ENCODE assay signal across 1 cellular context in the genomic region with DNA sequence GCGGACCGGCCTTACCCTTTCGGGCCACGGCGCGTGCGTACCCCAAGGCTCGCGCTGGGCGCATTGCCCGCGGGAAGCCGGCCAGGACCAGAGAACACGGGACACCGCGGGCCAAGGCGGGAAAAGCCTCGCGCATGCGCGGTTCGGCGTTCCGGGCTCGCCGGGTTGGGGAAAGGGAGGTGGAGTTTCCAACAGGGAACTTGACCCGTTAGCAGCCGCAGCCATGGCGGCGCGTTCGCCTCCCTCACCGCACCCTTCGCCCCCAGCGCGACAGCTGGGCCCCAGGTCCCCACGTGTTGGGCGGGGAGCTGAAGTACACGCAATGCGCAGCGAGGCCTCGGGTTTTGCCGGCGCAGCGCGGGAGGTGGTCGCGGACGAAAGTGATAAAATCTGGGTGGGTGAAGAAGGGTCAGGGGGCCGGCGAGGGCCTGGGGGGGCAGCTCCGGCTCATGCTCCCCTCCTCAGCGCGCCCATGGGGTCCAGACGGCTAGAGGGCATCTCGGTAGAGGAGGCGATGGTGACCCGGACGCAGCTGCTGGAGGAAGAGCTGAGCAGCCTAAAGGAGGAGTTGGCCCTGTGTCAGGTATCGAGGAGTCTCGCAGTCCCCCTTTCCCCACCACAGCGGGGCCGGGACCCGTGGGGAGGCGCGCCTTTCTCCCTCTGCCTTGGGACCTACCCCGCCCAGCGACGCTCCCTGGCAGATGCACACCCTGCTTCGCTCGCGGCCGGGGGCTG.
TF ChIP-seq lines count a peak whose summit lies in the region.

A gene with protein sequence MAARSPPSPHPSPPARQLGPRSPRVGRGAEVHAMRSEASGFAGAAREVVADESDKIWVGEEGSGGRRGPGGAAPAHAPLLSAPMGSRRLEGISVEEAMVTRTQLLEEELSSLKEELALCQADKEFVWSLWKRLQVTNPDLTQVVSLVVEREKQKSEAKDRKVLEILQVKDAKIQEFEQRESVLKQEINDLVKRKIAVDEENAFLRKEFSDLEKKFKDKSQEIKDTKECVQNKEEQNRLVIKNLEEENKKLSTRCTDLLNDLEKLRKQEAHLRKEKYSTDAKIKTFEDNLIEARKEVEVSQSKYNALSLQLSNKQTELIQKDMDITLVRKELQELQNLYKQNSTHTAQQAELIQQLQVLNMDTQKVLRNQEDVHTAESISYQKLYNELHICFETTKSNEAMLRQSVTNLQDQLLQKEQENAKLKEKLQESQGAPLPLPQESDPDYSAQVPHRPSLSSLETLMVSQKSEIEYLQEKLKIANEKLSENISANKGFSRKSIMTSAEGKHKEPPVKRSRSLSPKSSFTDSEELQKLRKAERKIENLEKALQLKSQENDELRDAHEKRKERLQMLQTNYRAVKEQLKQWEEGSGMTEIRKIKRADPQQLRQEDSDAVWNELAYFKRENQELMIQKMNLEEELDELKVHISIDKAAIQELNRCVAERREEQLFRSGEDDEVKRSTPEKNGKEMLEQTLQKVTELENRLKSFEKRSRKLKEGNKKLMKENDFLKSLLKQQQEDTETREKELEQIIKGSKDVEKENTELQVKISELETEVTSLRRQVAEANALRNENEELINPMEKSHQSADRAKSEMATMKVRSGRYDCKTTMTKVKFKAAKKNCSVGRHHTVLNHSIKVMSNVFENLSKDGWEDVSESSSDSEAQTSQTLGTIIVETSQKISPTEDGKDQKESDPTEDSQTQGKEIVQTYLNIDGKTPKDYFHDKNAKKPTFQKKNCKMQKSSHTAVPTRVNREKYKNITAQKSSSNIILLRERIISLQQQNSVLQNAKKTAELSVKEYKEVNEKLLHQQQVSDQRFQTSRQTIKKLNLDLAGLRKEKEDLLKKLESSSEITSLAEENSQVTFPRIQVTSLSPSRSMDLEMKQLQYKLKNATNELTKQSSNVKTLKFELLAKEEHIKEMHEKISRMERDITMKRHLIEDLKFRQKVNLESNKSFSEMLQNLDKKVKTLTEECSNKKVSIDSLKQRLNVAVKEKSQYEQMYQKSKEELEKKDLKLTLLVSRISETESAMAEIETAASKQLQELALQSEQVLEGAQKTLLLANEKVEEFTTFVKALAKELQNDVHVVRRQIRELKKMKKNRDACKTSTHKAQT (N-terminal part only) (plus strand): TSS at position 198 of the 735 bp plus-strand sequence. CDS start 26 bp downstream, at position 224.

TF ChIP-seq in WTC11, 78 proteins besides CTCF, POLR2A, EP300 and RAD21 (continued from another document and continues in another):
- TF ChIP-seq, protein P1, sequence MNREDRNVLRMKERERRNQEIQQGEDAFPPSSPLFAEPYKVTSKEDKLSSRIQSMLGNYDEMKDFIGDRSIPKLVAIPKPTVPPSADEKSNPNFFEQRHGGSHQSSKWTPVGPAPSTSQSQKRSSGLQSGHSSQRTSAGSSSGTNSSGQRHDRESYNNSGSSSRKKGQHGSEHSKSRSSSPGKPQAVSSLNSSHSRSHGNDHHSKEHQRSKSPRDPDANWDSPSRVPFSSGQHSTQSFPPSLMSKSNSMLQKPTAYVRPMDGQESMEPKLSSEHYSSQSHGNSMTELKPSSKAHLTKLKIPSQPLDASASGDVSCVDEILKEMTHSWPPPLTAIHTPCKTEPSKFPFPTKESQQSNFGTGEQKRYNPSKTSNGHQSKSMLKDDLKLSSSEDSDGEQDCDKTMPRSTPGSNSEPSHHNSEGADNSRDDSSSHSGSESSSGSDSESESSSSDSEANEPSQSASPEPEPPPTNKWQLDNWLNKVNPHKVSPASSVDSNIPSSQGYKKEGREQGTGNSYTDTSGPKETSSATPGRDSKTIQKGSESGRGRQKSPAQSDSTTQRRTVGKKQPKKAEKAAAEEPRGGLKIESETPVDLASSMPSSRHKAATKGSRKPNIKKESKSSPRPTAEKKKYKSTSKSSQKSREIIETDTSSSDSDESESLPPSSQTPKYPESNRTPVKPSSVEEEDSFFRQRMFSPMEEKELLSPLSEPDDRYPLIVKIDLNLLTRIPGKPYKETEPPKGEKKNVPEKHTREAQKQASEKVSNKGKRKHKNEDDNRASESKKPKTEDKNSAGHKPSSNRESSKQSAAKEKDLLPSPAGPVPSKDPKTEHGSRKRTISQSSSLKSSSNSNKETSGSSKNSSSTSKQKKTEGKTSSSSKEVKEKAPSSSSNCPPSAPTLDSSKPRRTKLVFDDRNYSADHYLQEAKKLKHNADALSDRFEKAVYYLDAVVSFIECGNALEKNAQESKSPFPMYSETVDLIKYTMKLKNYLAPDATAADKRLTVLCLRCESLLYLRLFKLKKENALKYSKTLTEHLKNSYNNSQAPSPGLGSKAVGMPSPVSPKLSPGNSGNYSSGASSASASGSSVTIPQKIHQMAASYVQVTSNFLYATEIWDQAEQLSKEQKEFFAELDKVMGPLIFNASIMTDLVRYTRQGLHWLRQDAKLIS (CRISPR knock-in tag; IDR thresholded peaks at IDR 0.05; ENCODE audit: borderline replicate concordance): 0 out of 2 replicates have a peak, but pooled peaks have one; percentile 87
- peak; percentile 82 for TF ChIP-seq ESRRA (CRISPR knock-in tag; IDR thresholded peaks at IDR 0.05; ENCODE audit: borderline replicate concordance)
- TF ChIP-seq MYBL2 (CRISPR knock-in tag; IDR thresholded peaks at IDR 0.05): peak; percentile 79
- TF ChIP-seq, protein P2, sequence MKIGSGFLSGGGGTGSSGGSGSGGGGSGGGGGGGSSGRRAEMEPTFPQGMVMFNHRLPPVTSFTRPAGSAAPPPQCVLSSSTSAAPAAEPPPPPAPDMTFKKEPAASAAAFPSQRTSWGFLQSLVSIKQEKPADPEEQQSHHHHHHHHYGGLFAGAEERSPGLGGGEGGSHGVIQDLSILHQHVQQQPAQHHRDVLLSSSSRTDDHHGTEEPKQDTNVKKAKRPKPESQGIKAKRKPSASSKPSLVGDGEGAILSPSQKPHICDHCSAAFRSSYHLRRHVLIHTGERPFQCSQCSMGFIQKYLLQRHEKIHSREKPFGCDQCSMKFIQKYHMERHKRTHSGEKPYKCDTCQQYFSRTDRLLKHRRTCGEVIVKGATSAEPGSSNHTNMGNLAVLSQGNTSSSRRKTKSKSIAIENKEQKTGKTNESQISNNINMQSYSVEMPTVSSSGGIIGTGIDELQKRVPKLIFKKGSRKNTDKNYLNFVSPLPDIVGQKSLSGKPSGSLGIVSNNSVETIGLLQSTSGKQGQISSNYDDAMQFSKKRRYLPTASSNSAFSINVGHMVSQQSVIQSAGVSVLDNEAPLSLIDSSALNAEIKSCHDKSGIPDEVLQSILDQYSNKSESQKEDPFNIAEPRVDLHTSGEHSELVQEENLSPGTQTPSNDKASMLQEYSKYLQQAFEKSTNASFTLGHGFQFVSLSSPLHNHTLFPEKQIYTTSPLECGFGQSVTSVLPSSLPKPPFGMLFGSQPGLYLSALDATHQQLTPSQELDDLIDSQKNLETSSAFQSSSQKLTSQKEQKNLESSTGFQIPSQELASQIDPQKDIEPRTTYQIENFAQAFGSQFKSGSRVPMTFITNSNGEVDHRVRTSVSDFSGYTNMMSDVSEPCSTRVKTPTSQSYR (CRISPR knock-in tag; IDR thresholded peaks at IDR 0.05): 0 out of 2 replicates have a peak, but pooled peaks have one; percentile 15
- TF ChIP-seq, protein P3, sequence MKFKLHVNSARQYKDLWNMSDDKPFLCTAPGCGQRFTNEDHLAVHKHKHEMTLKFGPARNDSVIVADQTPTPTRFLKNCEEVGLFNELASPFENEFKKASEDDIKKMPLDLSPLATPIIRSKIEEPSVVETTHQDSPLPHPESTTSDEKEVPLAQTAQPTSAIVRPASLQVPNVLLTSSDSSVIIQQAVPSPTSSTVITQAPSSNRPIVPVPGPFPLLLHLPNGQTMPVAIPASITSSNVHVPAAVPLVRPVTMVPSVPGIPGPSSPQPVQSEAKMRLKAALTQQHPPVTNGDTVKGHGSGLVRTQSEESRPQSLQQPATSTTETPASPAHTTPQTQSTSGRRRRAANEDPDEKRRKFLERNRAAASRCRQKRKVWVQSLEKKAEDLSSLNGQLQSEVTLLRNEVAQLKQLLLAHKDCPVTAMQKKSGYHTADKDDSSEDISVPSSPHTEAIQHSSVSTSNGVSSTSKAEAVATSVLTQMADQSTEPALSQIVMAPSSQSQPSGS (CRISPR knock-in tag; IDR thresholded peaks at IDR 0.05; ENCODE audit: borderline replicate concordance, low read depth): 0 out of 2 replicates have a peak, but pooled peaks have one; percentile 17
- TF ChIP-seq TCF7 (CRISPR knock-in tag; IDR thresholded peaks at IDR 0.05; ENCODE audit: low read depth): no peak; the same call in 1 of the 2 replicates
- TF ChIP-seq TEAD1 (CRISPR knock-in tag; IDR thresholded peaks at IDR 0.05): peak; percentile 97
- no peak for TF ChIP-seq ZNF416 (CRISPR knock-in tag; IDR thresholded peaks at IDR 0.05)
- TF ChIP-seq, protein P4, sequence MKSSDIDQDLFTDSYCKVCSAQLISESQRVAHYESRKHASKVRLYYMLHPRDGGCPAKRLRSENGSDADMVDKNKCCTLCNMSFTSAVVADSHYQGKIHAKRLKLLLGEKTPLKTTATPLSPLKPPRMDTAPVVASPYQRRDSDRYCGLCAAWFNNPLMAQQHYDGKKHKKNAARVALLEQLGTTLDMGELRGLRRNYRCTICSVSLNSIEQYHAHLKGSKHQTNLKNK (CRISPR knock-in tag; IDR thresholded peaks at IDR 0.05): no peak
- TF ChIP-seq, protein P5, sequence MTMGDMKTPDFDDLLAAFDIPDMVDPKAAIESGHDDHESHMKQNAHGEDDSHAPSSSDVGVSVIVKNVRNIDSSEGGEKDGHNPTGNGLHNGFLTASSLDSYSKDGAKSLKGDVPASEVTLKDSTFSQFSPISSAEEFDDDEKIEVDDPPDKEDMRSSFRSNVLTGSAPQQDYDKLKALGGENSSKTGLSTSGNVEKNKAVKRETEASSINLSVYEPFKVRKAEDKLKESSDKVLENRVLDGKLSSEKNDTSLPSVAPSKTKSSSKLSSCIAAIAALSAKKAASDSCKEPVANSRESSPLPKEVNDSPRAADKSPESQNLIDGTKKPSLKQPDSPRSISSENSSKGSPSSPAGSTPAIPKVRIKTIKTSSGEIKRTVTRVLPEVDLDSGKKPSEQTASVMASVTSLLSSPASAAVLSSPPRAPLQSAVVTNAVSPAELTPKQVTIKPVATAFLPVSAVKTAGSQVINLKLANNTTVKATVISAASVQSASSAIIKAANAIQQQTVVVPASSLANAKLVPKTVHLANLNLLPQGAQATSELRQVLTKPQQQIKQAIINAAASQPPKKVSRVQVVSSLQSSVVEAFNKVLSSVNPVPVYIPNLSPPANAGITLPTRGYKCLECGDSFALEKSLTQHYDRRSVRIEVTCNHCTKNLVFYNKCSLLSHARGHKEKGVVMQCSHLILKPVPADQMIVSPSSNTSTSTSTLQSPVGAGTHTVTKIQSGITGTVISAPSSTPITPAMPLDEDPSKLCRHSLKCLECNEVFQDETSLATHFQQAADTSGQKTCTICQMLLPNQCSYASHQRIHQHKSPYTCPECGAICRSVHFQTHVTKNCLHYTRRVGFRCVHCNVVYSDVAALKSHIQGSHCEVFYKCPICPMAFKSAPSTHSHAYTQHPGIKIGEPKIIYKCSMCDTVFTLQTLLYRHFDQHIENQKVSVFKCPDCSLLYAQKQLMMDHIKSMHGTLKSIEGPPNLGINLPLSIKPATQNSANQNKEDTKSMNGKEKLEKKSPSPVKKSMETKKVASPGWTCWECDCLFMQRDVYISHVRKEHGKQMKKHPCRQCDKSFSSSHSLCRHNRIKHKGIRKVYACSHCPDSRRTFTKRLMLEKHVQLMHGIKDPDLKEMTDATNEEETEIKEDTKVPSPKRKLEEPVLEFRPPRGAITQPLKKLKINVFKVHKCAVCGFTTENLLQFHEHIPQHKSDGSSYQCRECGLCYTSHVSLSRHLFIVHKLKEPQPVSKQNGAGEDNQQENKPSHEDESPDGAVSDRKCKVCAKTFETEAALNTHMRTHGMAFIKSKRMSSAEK (CRISPR knock-in tag; IDR thresholded peaks at IDR 0.05; ENCODE audit: borderline replicate concordance): peak; percentile 91
- peak; percentile 80; the same call in 1 of the 2 replicates for TF ChIP-seq RELA (CRISPR knock-in tag; IDR thresholded peaks at IDR 0.05; ENCODE audit: borderline replicate concordance)
- TF ChIP-seq, protein P6, sequence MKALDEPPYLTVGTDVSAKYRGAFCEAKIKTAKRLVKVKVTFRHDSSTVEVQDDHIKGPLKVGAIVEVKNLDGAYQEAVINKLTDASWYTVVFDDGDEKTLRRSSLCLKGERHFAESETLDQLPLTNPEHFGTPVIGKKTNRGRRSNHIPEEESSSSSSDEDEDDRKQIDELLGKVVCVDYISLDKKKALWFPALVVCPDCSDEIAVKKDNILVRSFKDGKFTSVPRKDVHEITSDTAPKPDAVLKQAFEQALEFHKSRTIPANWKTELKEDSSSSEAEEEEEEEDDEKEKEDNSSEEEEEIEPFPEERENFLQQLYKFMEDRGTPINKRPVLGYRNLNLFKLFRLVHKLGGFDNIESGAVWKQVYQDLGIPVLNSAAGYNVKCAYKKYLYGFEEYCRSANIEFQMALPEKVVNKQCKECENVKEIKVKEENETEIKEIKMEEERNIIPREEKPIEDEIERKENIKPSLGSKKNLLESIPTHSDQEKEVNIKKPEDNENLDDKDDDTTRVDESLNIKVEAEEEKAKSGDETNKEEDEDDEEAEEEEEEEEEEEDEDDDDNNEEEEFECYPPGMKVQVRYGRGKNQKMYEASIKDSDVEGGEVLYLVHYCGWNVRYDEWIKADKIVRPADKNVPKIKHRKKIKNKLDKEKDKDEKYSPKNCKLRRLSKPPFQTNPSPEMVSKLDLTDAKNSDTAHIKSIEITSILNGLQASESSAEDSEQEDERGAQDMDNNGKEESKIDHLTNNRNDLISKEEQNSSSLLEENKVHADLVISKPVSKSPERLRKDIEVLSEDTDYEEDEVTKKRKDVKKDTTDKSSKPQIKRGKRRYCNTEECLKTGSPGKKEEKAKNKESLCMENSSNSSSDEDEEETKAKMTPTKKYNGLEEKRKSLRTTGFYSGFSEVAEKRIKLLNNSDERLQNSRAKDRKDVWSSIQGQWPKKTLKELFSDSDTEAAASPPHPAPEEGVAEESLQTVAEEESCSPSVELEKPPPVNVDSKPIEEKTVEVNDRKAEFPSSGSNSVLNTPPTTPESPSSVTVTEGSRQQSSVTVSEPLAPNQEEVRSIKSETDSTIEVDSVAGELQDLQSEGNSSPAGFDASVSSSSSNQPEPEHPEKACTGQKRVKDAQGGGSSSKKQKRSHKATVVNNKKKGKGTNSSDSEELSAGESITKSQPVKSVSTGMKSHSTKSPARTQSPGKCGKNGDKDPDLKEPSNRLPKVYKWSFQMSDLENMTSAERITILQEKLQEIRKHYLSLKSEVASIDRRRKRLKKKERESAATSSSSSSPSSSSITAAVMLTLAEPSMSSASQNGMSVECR (CRISPR knock-in tag; IDR thresholded peaks at IDR 0.05; ENCODE audit: borderline replicate concordance): peak; percentile 89
- TF ChIP-seq NFATC4 (CRISPR knock-in tag; IDR thresholded peaks at IDR 0.05): no peak
- TF ChIP-seq ATF1 (CRISPR knock-in tag; IDR thresholded peaks at IDR 0.05): peak; percentile 94; the same call in 1 of the 2 replicates
- TF ChIP-seq, protein P7, sequence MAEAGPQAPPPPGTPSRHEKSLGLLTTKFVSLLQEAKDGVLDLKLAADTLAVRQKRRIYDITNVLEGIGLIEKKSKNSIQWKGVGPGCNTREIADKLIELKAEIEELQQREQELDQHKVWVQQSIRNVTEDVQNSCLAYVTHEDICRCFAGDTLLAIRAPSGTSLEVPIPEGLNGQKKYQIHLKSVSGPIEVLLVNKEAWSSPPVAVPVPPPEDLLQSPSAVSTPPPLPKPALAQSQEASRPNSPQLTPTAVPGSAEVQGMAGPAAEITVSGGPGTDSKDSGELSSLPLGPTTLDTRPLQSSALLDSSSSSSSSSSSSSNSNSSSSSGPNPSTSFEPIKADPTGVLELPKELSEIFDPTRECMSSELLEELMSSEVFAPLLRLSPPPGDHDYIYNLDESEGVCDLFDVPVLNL (CRISPR knock-in tag; IDR thresholded peaks at IDR 0.05; ENCODE audit: borderline replicate concordance, low read depth): peak; percentile 99
- TF ChIP-seq SMAD3 (CRISPR knock-in tag; IDR thresholded peaks at IDR 0.05; ENCODE audit: borderline replicate concordance): peak; percentile 71; the same call in 1 of the 2 replicates
